8 cellular contexts compared by ENCODE assay signal in genomic region chrX:2708016-2708415, GRCh38. TPM values are rescaled to one million over a fixed set of nuclear protein-coding genes. Genes with fewer than 3 reads are reported as not detected.
DNase-seq lines count a peak whose midpoint lies in the region; ATAC-seq lines count a peak whose summit lies in the region.

No MANE protein-coding gene starts in this region.

- peaks cover 45% of the 10 kb centered on the region for H3K36me3 Mint-ChIP-seq in activated T-helper 1 cell treated with anti-CD3 and anti-CD28 coated beads, Interleukin-12 subunit alpha, Interleukin-12 subunit beta, Interleukin-2, Interleukin-4 antibody, amounts not matched to agents 30 ng/mL and 10 ng/mL and 1 ng/mL, durations not matched to agents 14 hours and 24 hours and 36 hours (ENCODE audit: low read depth)
- H3K36me3 Mint-ChIP-seq in immature natural killer cell, result peaks cover 0 to 3% (median 0%) of the 10 kb centered on the region in 3 donors

- 13% methylated on average over 6 of the region's 6 CpGs for WGBS in thymus

- no peaks in the 10 kb centered on the region for H3K9me3 Mint-ChIP-seq in activated T-helper 1 cell treated with anti-CD3 and anti-CD28 coated beads, Interleukin-12 subunit alpha, Interleukin-12 subunit beta, Interleukin-2, Interleukin-4 antibody, amounts not matched to agents 30 ng/mL and 10 ng/mL and 1 ng/mL, durations not matched to agents 14 hours and 24 hours and 36 hours
- no peaks in the 10 kb centered on the region for H3K9me3 Mint-ChIP-seq in immature natural killer cell

- peak overlapping the region; percentile 88 for H3K27ac Mint-ChIP-seq in activated T-helper 1 cell treated with anti-CD3 and anti-CD28 coated beads, Interleukin-12 subunit alpha, Interleukin-12 subunit beta, Interleukin-2, Interleukin-4 antibody, amounts not matched to agents 30 ng/mL and 10 ng/mL and 1 ng/mL, durations not matched to agents 14 hours and 24 hours and 36 hours
- peak overlapping the region; percentile 37 to 84 (median 76) for H3K27ac Mint-ChIP-seq in immature natural killer cell

- H3K4me1 Mint-ChIP-seq in activated T-helper 1 cell treated with anti-CD3 and anti-CD28 coated beads, Interleukin-12 subunit alpha, Interleukin-12 subunit beta, Interleukin-2, Interleukin-4 antibody, amounts not matched to agents 30 ng/mL and 10 ng/mL and 1 ng/mL, durations not matched to agents 14 hours and 24 hours and 36 hours (ENCODE audit: low read depth), result peaks cover 66% of the 10 kb centered on the region
- H3K4me1 Mint-ChIP-seq in immature natural killer cell, result peaks cover 68 to 72% of the 10 kb centered on the region in 2 donors

- H3K27me3 Mint-ChIP-seq in activated T-helper 1 cell treated with anti-CD3 and anti-CD28 coated beads, Interleukin-12 subunit alpha, Interleukin-12 subunit beta, Interleukin-2, Interleukin-4 antibody, amounts not matched to agents 30 ng/mL and 10 ng/mL and 1 ng/mL, durations not matched to agents 14 hours and 24 hours and 36 hours (ENCODE audit: insufficient read depth), result no peaks in the 10 kb centered on the region
- H3K27me3 Mint-ChIP-seq in immature natural killer cell (ENCODE audit: low read depth in 3 of 3), result peaks cover 0 to 2% (median 2%) of the 10 kb centered on the region in 3 donors

- H3K4me3 ChIP-seq in thymus (ENCODE audit: low read length), result peak overlapping the region; percentile 38

- no peaks in the 10 kb centered on the region for H3K27me3 ChIP-seq in thymus (ENCODE audit: control insufficient read depth, insufficient read depth)

- H3K9me3 ChIP-seq in thymus (ENCODE audit: control insufficient read depth), result no peaks in the 10 kb centered on the region

- H3K4me3 Mint-ChIP-seq in activated T-helper 1 cell treated with anti-CD3 and anti-CD28 coated beads, Interleukin-12 subunit alpha, Interleukin-12 subunit beta, Interleukin-2, Interleukin-4 antibody, amounts not matched to agents 30 ng/mL and 10 ng/mL and 1 ng/mL, durations not matched to agents 14 hours and 24 hours and 36 hours, result peak overlapping the region; percentile 68
- H3K4me3 Mint-ChIP-seq in immature natural killer cell, result peak overlapping the region; percentile 52 to 80 (median 79)

- intact Hi-C loops in Right ventricle myocardium superior (cut with DNase I), result no loop called here
- intact Hi-C loops in left cardiac atrium (cut with DNase I), result no loop called here
- intact Hi-C loops in activated T-helper 1 cell treated with anti-CD3 and anti-CD28 coated beads, Interleukin-12 subunit alpha, Interleukin-12 subunit beta, Interleukin-2, Interleukin-4 antibody, amounts not matched to agents 30 ng/mL and 10 ng/mL and 1 ng/mL, durations not matched to agents 14 hours and 24 hours and 36 hours (cut with micrococcal nuclease), result loop anchor here (5.0 to 10.0 kb wide), 2 partner anchors 206 to 1503 kb away; partner anchors contain the start of genes DHRSX and ZBED1

- ATAC-seq in Right ventricle myocardium superior (ENCODE audit: poor library complexity) (no peak), left cardiac atrium (no peak), HG03025 (IDR thresholded peaks at IDR 0.05; ENCODE audit: low FRiP score, unreplicated experiment) (no peak)

- peaks cover 80% of the 10 kb centered on the region for H3K4me1 ChIP-seq in thymus (ENCODE audit: control insufficient read depth, insufficient read depth, low read length)

- H3K36me3 ChIP-seq in thymus (ENCODE audit: control insufficient read depth, insufficient read depth), result peaks cover 12% of the 10 kb centered on the region

- DNase-seq in Right ventricle myocardium superior, result peak; percentile 3
- no peak for DNase-seq in left cardiac atrium
- DNase-seq in activated T-helper 1 cell treated with anti-CD3 and anti-CD28 coated beads, Interleukin-12 subunit alpha, Interleukin-12 subunit beta, Interleukin-2, Interleukin-4 antibody, amounts not matched to agents 30 ng/mL and 10 ng/mL and 1 ng/mL, durations not matched to agents 14 hours and 24 hours and 36 hours (ENCODE audit: low spot score), result no peak
- DNase-seq in immature natural killer cell, result no peak
- DNase-seq in NCI-H82 (lab: John Stamatoyannopoulos, UW), result no peak
- no peak for DNase-seq in islet precursor cell

- peak overlapping the region; percentile 93 for H3K27ac ChIP-seq in thymus (ENCODE audit: low read depth)

RNA-seq across cellular contexts. Expression of gene CD99, which starts 16.9 kb away (rescaled TPM):
- 310 TPM for total RNA-seq in Right ventricle myocardium superior
- total RNA-seq in left cardiac atrium, result 100 to 1,000 TPM; 242 to 317 TPM
- 421 and 437 TPM in 2 replicates for total RNA-seq in activated T-helper 1 cell treated with anti-CD3 and anti-CD28 coated beads, Interleukin-12 subunit alpha, Interleukin-12 subunit beta, Interleukin-2, Interleukin-4 antibody, amounts not matched to agents 30 ng/mL and 10 ng/mL and 1 ng/mL, durations not matched to agents 14 hours and 24 hours and 36 hours
- polyA plus RNA-seq in immature natural killer cell, result 100 to 1,000 TPM; 479 to 672 (median 543) TPM
- 547 TPM for polyA plus RNA-seq in thymus

RNA-seq across cellular contexts. Expression of gene XG, which starts 43.8 kb away (rescaled TPM):
- 0.35 TPM for total RNA-seq in Right ventricle myocardium superior
- 1 to 10 TPM in 1 of 2 donors, under 1 TPM in 1; 0.38 to 1.0 TPM for total RNA-seq in left cardiac atrium
- total RNA-seq in activated T-helper 1 cell treated with anti-CD3 and anti-CD28 coated beads, Interleukin-12 subunit alpha, Interleukin-12 subunit beta, Interleukin-2, Interleukin-4 antibody, amounts not matched to agents 30 ng/mL and 10 ng/mL and 1 ng/mL, durations not matched to agents 14 hours and 24 hours and 36 hours, result 0.65 TPM in 1 of 2 replicates, not detected in the other
- polyA plus RNA-seq in immature natural killer cell, result not detected
- polyA plus RNA-seq in thymus, result 1.3 TPM
